Comparison of ENCODE assay signal across 24 cellular contexts in the genomic region with DNA sequence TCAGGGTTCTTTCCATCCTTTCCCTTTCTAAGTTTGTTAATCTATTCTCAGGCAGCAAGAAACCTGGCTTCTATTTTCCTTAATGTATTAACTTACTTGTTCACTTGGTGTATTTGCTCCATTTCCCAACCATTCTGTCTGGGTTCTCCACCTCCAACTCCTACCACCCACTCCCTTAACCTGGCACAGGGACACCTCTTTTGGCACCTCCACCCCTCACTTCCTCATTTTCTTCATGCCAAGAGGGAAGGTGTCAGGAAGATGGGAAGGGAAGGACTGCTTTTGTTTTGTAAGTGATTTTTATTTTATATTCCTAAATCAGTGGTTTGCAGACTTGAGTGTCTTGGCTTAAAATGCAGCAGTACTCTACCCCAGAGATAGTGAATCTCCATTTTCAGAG.
DNase-seq lines count a peak whose midpoint lies in the region; ATAC-seq, FAIRE-seq and TF ChIP-seq lines count a peak whose summit lies in the region.
"Had no signal": no experiment of that assay in that cellular context is flagged by ENCODE, and none has a peak within 500 bp of the region (broad histone marks: within the 10 kb centered on the region; RNA-seq: fewer than 3 reads in every experiment).

No MANE protein-coding gene starts in this region.

- CTCF ChIA-PET in K562 (lab: Yijun Ruan, JAX; ENCODE audit: low intra/inter-chr PET ratio), result no interaction called here
- CTCF ChIA-PET in activated CD4-positive, alpha-beta T cell treated with anti-CD3 and anti-CD28 coated beads for 36 hours (lab: Charles Lee), result no interaction called here

- H4K91ac ChIP-seq in neuronal stem cell (ENCODE audit: low read depth, low read length, poor library complexity), result no peak overlapping the region

- H3K36me3 Mint-ChIP-seq in HFFc6 (ENCODE audit: low read depth), result peaks cover 78% of the 10 kb centered on the region
- peaks cover 32% of the 10 kb centered on the region for H3K36me3 Mint-ChIP-seq in endothelial cell (ENCODE audit: low read depth, unreplicated experiment)
- peaks cover 43% of the 10 kb centered on the region for H3K36me3 Mint-ChIP-seq in stimulated activated memory B cell treated with anti-CD40 and anti-IgM and Interleukin-4, amounts not matched to agents 10 μg/mL and 1 μg/mL and 100 μg/mL, for 72 hours
- H3K36me3 Mint-ChIP-seq in activated CD4-positive, alpha-beta T cell treated with anti-CD3 and anti-CD28 coated beads for 36 hours (ENCODE audit: low read depth), result no peaks in the 10 kb centered on the region
- H3K36me3 Mint-ChIP-seq: CD8-positive, alpha-beta T cell had no signal

- no peak for FAIRE-seq in K562 (lab: Jason Lieb, UNC)
- FAIRE-seq: A549, D721Med, G401.6, GM12892, GM18507 had no signal

- H3K4me3 Mint-ChIP-seq in HFFc6 (no peak overlapping the region), endothelial cell (ENCODE audit: unreplicated experiment) (no peak overlapping the region)
- H3K4me3 Mint-ChIP-seq in stimulated activated memory B cell treated with anti-CD40 and anti-IgM and Interleukin-4, amounts not matched to agents 10 μg/mL and 1 μg/mL and 100 μg/mL, for 72 hours, result no peak overlapping the region
- no peak overlapping the region for H3K4me3 Mint-ChIP-seq in activated CD4-positive, alpha-beta T cell treated with anti-CD3 and anti-CD28 coated beads for 36 hours
- H3K4me3 Mint-ChIP-seq: B cell; CD4-positive, alpha-beta T cell; CD8-positive, alpha-beta T cell had no signal

- H3K4me1 ChIP-seq in K562 (replicated peaks in 1 of 2; ENCODE audit: control insufficient read depth in 2 of 2, insufficient read depth in 2 of 2, low read length in 2 of 2), result no peaks in the 10 kb centered on the region; a peak in 2 of 5 replicates
- H3K4me1 ChIP-seq in neuronal stem cell (ENCODE audit: control insufficient read depth in 2 of 2, insufficient read depth in 1 of 2, low read depth in 1 of 2, low read length in 2 of 2), result no peaks in the 10 kb centered on the region
- H3K4me1 ChIP-seq: A549; BLaER1 treated with 17β-estradiol and CSF1 and Interleukin-3, amounts not matched to agents 10 nM and 100 nM; Caco-2 had no signal

- H3K18ac ChIP-seq in neuronal stem cell (ENCODE audit: low read length), result no peak overlapping the region

- H3K9me3 ChIP-seq in K562 (replicated peaks; ENCODE audit: control insufficient read depth, insufficient read depth, low read depth, low read length) (no peaks in the 10 kb centered on the region), neuronal stem cell (replicated peaks in 1 of 2; ENCODE audit: control insufficient read depth in 2 of 2, insufficient read depth in 1 of 2, low read depth in 1 of 2, low read length in 2 of 2) (no peaks in the 10 kb centered on the region)
- H3K9me3 ChIP-seq: A549, Caco-2 had no signal

- H3K9me3 Mint-ChIP-seq in HFFc6 (no peaks in the 10 kb centered on the region), endothelial cell (ENCODE audit: unreplicated experiment) (no peaks in the 10 kb centered on the region)
- peaks cover 9% of the 10 kb centered on the region for H3K9me3 Mint-ChIP-seq in stimulated activated memory B cell treated with anti-CD40 and anti-IgM and Interleukin-4, amounts not matched to agents 10 μg/mL and 1 μg/mL and 100 μg/mL, for 72 hours
- H3K9me3 Mint-ChIP-seq in activated CD4-positive, alpha-beta T cell treated with anti-CD3 and anti-CD28 coated beads for 36 hours (ENCODE audit: low read depth), result no peaks in the 10 kb centered on the region
- H3K9me3 Mint-ChIP-seq: CD8-positive, alpha-beta T cell had no signal

- no peak overlapping the region for H3K23ac ChIP-seq in neuronal stem cell (ENCODE audit: low read depth, low read length, poor library complexity)

- H3K79me2 ChIP-seq in K562 (ENCODE audit: control insufficient read depth, insufficient read depth, low read length), result no peaks in the 10 kb centered on the region

- no peak overlapping the region for H3K4me3 ChIP-seq in K562
- no peak overlapping the region for H3K4me3 ChIP-seq in neuronal stem cell (ENCODE audit: low read length in 2 of 2)
- H3K4me3 ChIP-seq: A549; BLaER1 treated with 17β-estradiol and CSF1 and Interleukin-3, amounts not matched to agents 10 nM and 100 nM had no signal

- BruUV-seq in K562 (replicated peaks; lab: Mats Ljungman, UMichigan), result no TSS peak

- H3K27me3 Mint-ChIP-seq in HFFc6 (ENCODE audit: insufficient read depth), result peaks cover 13% of the 10 kb centered on the region
- peaks cover 5% of the 10 kb centered on the region for H3K27me3 Mint-ChIP-seq in endothelial cell (ENCODE audit: unreplicated experiment)
- no peaks in the 10 kb centered on the region for H3K27me3 Mint-ChIP-seq in stimulated activated memory B cell treated with anti-CD40 and anti-IgM and Interleukin-4, amounts not matched to agents 10 μg/mL and 1 μg/mL and 100 μg/mL, for 72 hours
- no peaks in the 10 kb centered on the region for H3K27me3 Mint-ChIP-seq in activated CD4-positive, alpha-beta T cell treated with anti-CD3 and anti-CD28 coated beads for 36 hours
- H3K27me3 Mint-ChIP-seq: B cell; CD4-positive, alpha-beta T cell had no signal

- H3K36me3 ChIP-seq in K562 (ENCODE audit: control insufficient read depth, insufficient read depth, low read length), result no peaks in the 10 kb centered on the region
- peaks cover 28 to 95% of the 10 kb centered on the region in 2 donors for H3K36me3 ChIP-seq in neuronal stem cell (replicated peaks in 1 of 2; ENCODE audit: control insufficient read depth in 2 of 2, insufficient read depth in 2 of 2, low read length in 2 of 2)

- ATAC-seq in K562, result no peak
- ATAC-seq in stimulated activated memory B cell treated with anti-CD40 and anti-IgM and Interleukin-4, amounts not matched to agents 10 μg/mL and 1 μg/mL and 100 μg/mL, for 72 hours, result no peak
- ATAC-seq in GM19452 (IDR thresholded peaks at IDR 0.05; ENCODE audit: unreplicated experiment), result no peak
- no peak for ATAC-seq in activated CD4-positive, alpha-beta T cell treated with anti-CD3 and anti-CD28 coated beads for 36 hours
- ATAC-seq: A549; CD8-positive, alpha-beta T cell had no signal

- TF ChIP-seq CTCF in HFFc6 (IDR thresholded peaks at IDR 0.05) (no peak), K562 (IDR thresholded peaks at IDR 0.05 in 2 of 3, conservative IDR thresholded peaks at IDR 0.05 in 1 of 3; ENCODE audit: insufficient read depth in 2 of 3, low read depth in 1 of 3, low read length in 3 of 3) (no peak), endothelial cell (IDR thresholded peaks at IDR 0.05; ENCODE audit: unreplicated experiment) (no peak)

- in situ Hi-C loops in K562 (cut with MboI), result no loop called here

- H2BK15ac ChIP-seq in neuronal stem cell (ENCODE audit: low read length), result no peak overlapping the region

- TF ChIP-seq POLR2A in K562 (conservative IDR thresholded peaks at IDR 0.05), result no peak

- H3K9me1 ChIP-seq in K562 (ENCODE audit: control insufficient read depth, insufficient read depth, low read length), result no peaks in the 10 kb centered on the region

- H2AK5ac ChIP-seq in neuronal stem cell (ENCODE audit: low read depth, low read length), result no peak overlapping the region

- H3K4me1 Mint-ChIP-seq in HFFc6 (ENCODE audit: low read depth) (peaks cover 77% of the 10 kb centered on the region), endothelial cell (ENCODE audit: unreplicated experiment) (peaks cover 12% of the 10 kb centered on the region)
- H3K4me1 Mint-ChIP-seq in stimulated activated memory B cell treated with anti-CD40 and anti-IgM and Interleukin-4, amounts not matched to agents 10 μg/mL and 1 μg/mL and 100 μg/mL, for 72 hours, result peaks cover 13% of the 10 kb centered on the region
- no peaks in the 10 kb centered on the region for H3K4me1 Mint-ChIP-seq in activated CD4-positive, alpha-beta T cell treated with anti-CD3 and anti-CD28 coated beads for 36 hours
- H3K4me1 Mint-ChIP-seq: B cell had no signal

- H3K9ac ChIP-seq in K562 (ENCODE audit: insufficient read depth in 1 of 2, low read depth in 2 of 2, low read length in 2 of 2) (no peak overlapping the region), neuronal stem cell (ENCODE audit: low read depth, low read length, poor library complexity) (no peak overlapping the region)
- H3K9ac ChIP-seq: BLaER1 treated with 17β-estradiol and CSF1 and Interleukin-3, amounts not matched to agents 10 nM and 100 nM had no signal

- H2AFZ ChIP-seq in K562 (ENCODE audit: low read depth, low read length) (no peak overlapping the region), neuronal stem cell (ENCODE audit: low read length) (no peak overlapping the region)

- intact Hi-C loops in K562 (cut with micrococcal nuclease), result no loop called here
- intact Hi-C loops in activated CD4-positive, alpha-beta T cell treated with anti-CD3 and anti-CD28 coated beads for 36 hours (cut with DNase I, micrococcal nuclease), result no loop called here

- no peak overlapping the region for H3K4ac ChIP-seq in neuronal stem cell (ENCODE audit: low read length)

- H3K27ac ChIP-seq in K562 (ENCODE audit: extremely low read depth, low read depth, low read length), result no peak overlapping the region
- no peak overlapping the region for H3K27ac ChIP-seq in neuronal stem cell (replicated peaks; ENCODE audit: low read length)
- H3K27ac ChIP-seq: 22Rv1; A549; BLaER1 treated with 17β-estradiol and CSF1 and Interleukin-3, amounts not matched to agents 10 nM and 100 nM; C4-2B had no signal

- H4K20me1 ChIP-seq in K562 (replicated peaks; ENCODE audit: control insufficient read depth, insufficient read depth, low read length), result no peaks in the 10 kb centered on the region

- H3K79me1 ChIP-seq in neuronal stem cell (ENCODE audit: low read depth, low read length), result peaks cover 5% of the 10 kb centered on the region

- DNase-seq in HFFc6 (no peak), K562 (ENCODE audit: extremely low read depth in 1 of 4, low spot score in 3 of 4) (no peak), endothelial cell (ENCODE audit: low spot score) (no peak), ureter (ENCODE audit: low spot score) (no peak), neuronal stem cell (ENCODE audit: low spot score) (no peak)
- DNase-seq in activated CD4-positive, alpha-beta T cell treated with anti-CD3 and anti-CD28 coated beads for 36 hours, result no peak
- DNase-seq: AML-193; Caco-2; Calu3; CD4-positive, alpha-beta T cell; CD8-positive, alpha-beta T cell; DMS79 treated with DMSO at 0.1 percent for 48 hours; GF-D8 had no signal

- TF ChIP-seq EP300 in K562 (IDR thresholded peaks at IDR 0.05; ENCODE audit: low read length), result no peak

- TF ChIP-seq RAD21 in K562 (CRISPR knock-in tag; conservative IDR thresholded peaks at IDR 0.05 in 1 of 2, IDR thresholded peaks at IDR 0.05 in 1 of 2), result no peak

- H2BK12ac ChIP-seq in neuronal stem cell (ENCODE audit: low read length), result no peak overlapping the region

- H3K4me2 ChIP-seq in K562 (ENCODE audit: insufficient read depth, low read length), result no peak overlapping the region
- no peak overlapping the region for H3K4me2 ChIP-seq in neuronal stem cell (ENCODE audit: insufficient read depth, low read length, poor library complexity, severe bottlenecking)
- H3K4me2 ChIP-seq: A549; BLaER1 treated with 17β-estradiol and CSF1 and Interleukin-3, amounts not matched to agents 10 nM and 100 nM had no signal

- H3K27ac Mint-ChIP-seq in HFFc6 (peak overlapping the region; percentile 21), endothelial cell (ENCODE audit: unreplicated experiment) (peak overlapping the region; percentile 74)
- peak overlapping the region; percentile 62 for H3K27ac Mint-ChIP-seq in stimulated activated memory B cell treated with anti-CD40 and anti-IgM and Interleukin-4, amounts not matched to agents 10 μg/mL and 1 μg/mL and 100 μg/mL, for 72 hours
- H3K27ac Mint-ChIP-seq in activated CD4-positive, alpha-beta T cell treated with anti-CD3 and anti-CD28 coated beads for 36 hours, result no peak overlapping the region
- H3K27ac Mint-ChIP-seq: B cell; CD4-positive, alpha-beta T cell; CD8-positive, alpha-beta T cell had no signal

- POLR2A ChIA-PET in K562 (lab: Yijun Ruan, JAX), result no interaction called here
- POLR2A ChIA-PET in activated CD4-positive, alpha-beta T cell treated with anti-CD3 and anti-CD28 coated beads for 36 hours (lab: Charles Lee), result no interaction called here

- H2BK5ac ChIP-seq in neuronal stem cell (ENCODE audit: low read length), result no peak overlapping the region

- H3K27me3 ChIP-seq in K562 (ENCODE audit: control insufficient read depth in 2 of 2, insufficient read depth in 2 of 2, low read length in 2 of 2) (peaks cover 0 to 10% of the 10 kb centered on the region in 2 experiments; a peak in 1 of 5 replicates), neuronal stem cell (ENCODE audit: control insufficient read depth in 3 of 3, insufficient read depth in 3 of 3, low read depth in 1 of 3, low read length in 3 of 3) (no peaks in the 10 kb centered on the region)
- H3K27me3 ChIP-seq: BLaER1 treated with 17β-estradiol and CSF1 and Interleukin-3, amounts not matched to agents 10 nM and 100 nM had no signal

- no peak overlapping the region for H2BK120ac ChIP-seq in neuronal stem cell (ENCODE audit: low read depth, low read length)

- no peak overlapping the region for H3K14ac ChIP-seq in neuronal stem cell (ENCODE audit: low read length)

- no peak overlapping the region for H4K8ac ChIP-seq in neuronal stem cell (ENCODE audit: low read depth, low read length)
